23 cellular contexts compared by ENCODE assay signal in the genomic region with DNA sequence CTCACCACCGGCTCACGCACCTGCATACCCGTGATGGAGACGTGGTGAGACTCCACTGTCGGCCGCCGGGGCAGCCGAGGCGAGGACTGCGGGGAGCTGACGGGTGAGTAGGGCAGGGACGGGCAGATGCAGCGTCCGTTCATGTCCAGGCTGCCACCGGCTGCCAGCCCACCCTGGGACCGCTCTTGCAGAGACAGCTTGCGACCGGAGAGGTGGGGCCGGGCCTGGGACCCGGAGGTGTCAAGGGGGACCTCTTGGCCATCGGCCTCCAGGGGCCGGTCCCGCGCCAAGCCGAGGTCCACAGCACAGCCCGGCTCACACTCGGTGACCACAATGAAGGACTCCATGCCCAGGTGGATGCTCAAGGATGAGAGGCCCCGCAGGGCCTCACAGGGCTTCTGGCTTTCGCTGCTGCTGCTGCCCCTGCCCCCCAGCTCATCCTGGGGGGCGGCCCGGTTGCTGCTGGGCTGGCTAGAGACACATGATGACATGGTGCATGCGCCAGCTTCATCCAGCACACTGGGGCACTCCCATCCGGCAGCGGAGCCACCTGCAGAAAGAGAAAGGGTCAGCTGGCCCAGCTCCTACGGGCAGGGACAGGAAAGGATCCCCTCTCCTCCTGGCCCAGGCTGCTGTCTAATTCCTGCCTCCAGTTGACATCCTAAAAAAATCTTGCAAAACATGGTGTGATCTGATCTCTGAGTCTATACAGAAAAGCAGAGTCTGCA.
"Had no signal": no experiment of that assay in that cellular context is flagged by ENCODE, and none has a peak within 500 bp of the region (broad histone marks: within the 10 kb centered on the region; RNA-seq: fewer than 3 reads in every experiment).

No MANE protein-coding gene starts in this region.

- H3K27me3 Mint-ChIP-seq: dendritic cell treated with granulocyte-macrophage colony-stimulating factor and Interleukin-4, amounts not matched to agents 40 ng/mL and 50 ng/mL, for 4 days; effector memory CD8-positive, alpha-beta T cell; naive thymus-derived CD4-positive, alpha-beta T cell; stimulated activated naive CD8-positive, alpha-beta T cell treated with anti-CD3 and anti-CD28 coated beads, Interleukin-15, amount 100 ng/mL, for 72 hours had no signal

- H3K27ac ChIP-seq: esophagus squamous epithelium, gastroesophageal sphincter, left lung, ovary, psoas muscle, right lobe of liver, testis, tibial nerve had no signal

- H3K4me3 ChIP-seq: esophagus squamous epithelium, gastroesophageal sphincter, left lung, lung, ovary, psoas muscle, right lobe of liver, testis, tibial nerve had no signal

- DNase-seq: central memory CD4-positive, alpha-beta T cell; effector memory CD8-positive, alpha-beta T cell; esophagus squamous epithelium; foreskin fibroblast; glutamatergic neuron; islet precursor cell; left lung; mesenchymal stem cell; naive thymus-derived CD4-positive, alpha-beta T cell; nephron progenitor cell; psoas muscle; retina; right lobe of liver; stimulated activated CD4-positive, alpha-beta T cell treated with anti-CD3 and anti-CD28 coated beads, Interleukin-4, amount 100 ng/mL, for 1 hour; stimulated activated CD8-positive, alpha-beta memory T cell treated with anti-CD3 and anti-CD28 coated beads, Interleukin-4, amount 100 ng/mL, for 48 hours; stimulated activated naive CD8-positive, alpha-beta T cell treated with anti-CD3 and anti-CD28 coated beads, Interleukin-15, amount 100 ng/mL, for 72 hours; testis had no signal

- H3K4me3 Mint-ChIP-seq: dendritic cell treated with granulocyte-macrophage colony-stimulating factor and Interleukin-4, amounts not matched to agents 40 ng/mL and 50 ng/mL, for 4 days; effector memory CD8-positive, alpha-beta T cell; naive thymus-derived CD4-positive, alpha-beta T cell; nephron progenitor cell; stimulated activated effector memory CD8-positive, alpha-beta T cell treated with anti-CD3 and anti-CD28 coated beads, Interleukin-12 subunit alpha, Interleukin-12 subunit beta, amount 100 ng/mL, for 72 hours; stimulated activated naive CD8-positive, alpha-beta T cell treated with anti-CD3 and anti-CD28 coated beads, Interleukin-15, amount 100 ng/mL, for 72 hours had no signal

- H3K9me3 Mint-ChIP-seq: dendritic cell treated with granulocyte-macrophage colony-stimulating factor and Interleukin-4, amounts not matched to agents 40 ng/mL and 50 ng/mL, for 4 days; effector memory CD8-positive, alpha-beta T cell; naive thymus-derived CD4-positive, alpha-beta T cell; nephron progenitor cell; stimulated activated effector memory CD8-positive, alpha-beta T cell treated with anti-CD3 and anti-CD28 coated beads, Interleukin-12 subunit alpha, Interleukin-12 subunit beta, amount 100 ng/mL, for 72 hours; stimulated activated naive CD8-positive, alpha-beta T cell treated with anti-CD3 and anti-CD28 coated beads, Interleukin-15, amount 100 ng/mL, for 72 hours had no signal

- H3K36me3 ChIP-seq: ovary had no signal

- H3K4me1 Mint-ChIP-seq: nephron progenitor cell; stimulated activated naive CD8-positive, alpha-beta T cell treated with anti-CD3 and anti-CD28 coated beads, Interleukin-15, amount 100 ng/mL, for 72 hours had no signal

- H3K27me3 ChIP-seq: esophagus squamous epithelium, gastroesophageal sphincter, left lung, ovary, right lobe of liver, testis, tibial nerve had no signal

- H3K4me1 ChIP-seq: psoas muscle had no signal

- ATAC-seq: effector memory CD8-positive, alpha-beta T cell; gastroesophageal sphincter; left lung; naive thymus-derived CD4-positive, alpha-beta T cell; psoas muscle; stimulated activated effector memory CD8-positive, alpha-beta T cell treated with anti-CD3 and anti-CD28 coated beads, Interleukin-12 subunit alpha, Interleukin-12 subunit beta, amount 100 ng/mL, for 72 hours; stimulated activated naive CD8-positive, alpha-beta T cell treated with anti-CD3 and anti-CD28 coated beads, Interleukin-15, amount 100 ng/mL, for 72 hours had no signal

- H3K27ac Mint-ChIP-seq: dendritic cell treated with granulocyte-macrophage colony-stimulating factor and Interleukin-4, amounts not matched to agents 40 ng/mL and 50 ng/mL, for 4 days; nephron progenitor cell had no signal
